In the genomic region with DNA sequence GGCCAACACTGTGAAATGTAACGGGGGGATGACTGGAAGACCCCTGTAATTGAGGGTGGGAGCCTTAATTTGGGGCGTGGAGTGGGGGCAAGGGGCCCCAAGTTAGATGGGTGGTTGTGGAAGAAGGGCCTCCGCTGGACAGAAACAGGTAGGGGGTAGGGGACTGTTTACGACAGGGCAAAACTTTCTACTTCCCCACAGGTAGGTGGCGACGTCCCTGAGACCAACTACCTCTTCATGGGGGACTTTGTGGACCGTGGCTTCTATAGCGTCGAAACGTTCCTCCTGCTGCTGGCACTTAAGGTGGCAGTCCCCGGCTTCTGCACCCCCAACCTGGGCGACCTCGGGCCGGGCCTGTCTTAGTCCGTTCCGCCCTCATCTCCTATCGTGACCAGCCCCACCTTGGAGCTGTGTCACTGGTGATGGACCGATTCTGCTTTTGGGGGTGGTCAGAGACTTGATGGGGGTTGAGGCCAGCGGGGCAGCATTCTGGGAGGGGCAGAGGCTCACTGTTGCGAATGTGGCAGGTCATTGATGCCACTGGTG, we compare ENCODE assay signal across 1 cellular context.
TF ChIP-seq lines count a peak whose summit lies in the region.

No MANE protein-coding gene starts in this region.

TF ChIP-seq in HepG2, 621 proteins besides CTCF, POLR2A, EP300 and RAD21:
- TF ChIP-seq NR1H2 (CRISPR knock-in tag; IDR thresholded peaks at IDR 0.05; ENCODE audit: borderline replicate concordance, low read depth) (no peak), XRCC5 (optimal IDR thresholded peaks at IDR 0.05; ENCODE audit: low read length) (peak; percentile 75), HNRNPL (IDR thresholded peaks at IDR 0.05; ENCODE audit: low read depth, low read length) (0 out of 2 replicates have a peak, but pooled peaks have one; percentile 21)
TF ChIP-seq in HepG2: peak in this region for 2.
